ENCODE assay signal across 10 cellular contexts in the genomic region with DNA sequence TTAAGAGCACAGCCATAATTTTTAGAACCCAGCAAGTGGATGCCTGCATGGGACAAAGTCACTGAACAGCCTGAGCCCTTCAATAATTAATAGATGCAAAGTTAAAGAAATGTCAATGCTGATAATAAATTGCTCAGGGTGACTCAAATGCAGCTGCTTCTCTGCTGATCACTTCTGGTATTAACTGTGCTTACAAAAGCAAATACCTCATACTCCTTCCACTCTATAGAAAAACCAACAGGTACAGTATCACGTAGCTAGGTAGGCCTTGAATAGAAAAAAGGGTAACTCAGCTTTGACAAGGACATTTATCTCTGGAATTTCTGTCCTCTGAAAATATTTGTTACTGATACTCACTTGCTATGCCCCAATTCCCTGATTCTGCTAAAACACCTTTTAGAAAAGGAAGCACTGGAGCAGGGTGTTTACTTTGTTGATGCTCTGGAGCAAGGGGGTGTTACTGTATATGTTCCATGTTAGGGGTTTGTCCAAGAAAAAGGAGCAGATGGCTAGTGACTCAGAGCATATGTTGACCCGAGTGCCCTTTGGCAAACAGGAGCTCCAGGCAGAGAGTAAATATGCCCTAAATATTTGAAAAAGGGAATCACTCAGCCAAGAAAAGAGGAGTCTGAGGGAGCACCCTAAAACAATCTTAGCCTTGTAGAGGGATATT. TPM values are rescaled to one million over a fixed set of nuclear protein-coding genes. Genes with fewer than 3 reads are reported as not detected.
DNase-seq lines count a peak whose midpoint lies in the region; ATAC-seq and TF ChIP-seq lines count a peak whose summit lies in the region.
"Had no signal": no experiment of that assay in that cellular context is flagged by ENCODE, and none has a peak within 500 bp of the region (broad histone marks: within the 10 kb centered on the region; RNA-seq: fewer than 3 reads in every experiment).

No MANE protein-coding gene starts in this region.

- POLR2A ChIA-PET in Panc1 (lab: Charles Lee): interaction anchor here (0.6 to 1.3 kb wide), 2 partner anchors 59 to 255 kb away, joined by 3 to 4 read pairs; a partner anchor contains a TSS

- no peaks in the 10 kb centered on the region for H3K27me3 Mint-ChIP-seq in natural killer cell treated with Interleukin-12 subunit alpha and Interleukin-12 subunit beta and Interleukin-15 and Interleukin-18, amount 100 ng/mL, for 72 hours

- H3K27me3 ChIP-seq in Panc1 (ENCODE audit: control insufficient read depth, insufficient read depth, low read length) (no peaks in the 10 kb centered on the region), fibroblast of lung (ENCODE audit: control insufficient read depth, insufficient read depth, low read length) (no peaks in the 10 kb centered on the region)

- in situ Hi-C loops in Panc1 (cut with HindIII; ENCODE audit: low pct_unique_long_range_greater_than_20kb, low sequenced_read_pairs): no loop called here

- no peak for TF ChIP-seq CTCF in Panc1 (IDR thresholded peaks at IDR 0.05)
- TF ChIP-seq CTCF in fibroblast of lung (conservative IDR thresholded peaks at IDR 0.05 in 1 of 2, IDR thresholded peaks at IDR 0.05 in 1 of 2; ENCODE audit: low read depth in 1 of 2, low read length in 2 of 2): no peak

- CTCF ChIA-PET in Panc1 (lab: Charles Lee): no interaction called here

- no peaks in the 10 kb centered on the region for H4K20me1 ChIP-seq in fibroblast of lung (ENCODE audit: control insufficient read depth, extremely low read depth, insufficient read depth, low read length)

- BruUV-seq in Panc1 (replicated peaks; lab: Mats Ljungman, UMichigan): no TSS peak

- peak overlapping the region; percentile 36 for H3K4me2 ChIP-seq in fibroblast of lung (ENCODE audit: extremely low read depth, insufficient read depth, low read length)

- H3K79me2 ChIP-seq in fibroblast of lung (ENCODE audit: control insufficient read depth, insufficient read depth, low read length): peaks cover 2% of the 10 kb centered on the region

- intact Hi-C loops in Panc1 (cut with micrococcal nuclease; ENCODE audit: unreplicated experiment): loop anchor here (5.0 kb wide), 1 partner anchor 57 kb away; a partner anchor contains a TSS

- no peaks in the 10 kb centered on the region for H3K9me3 Mint-ChIP-seq in natural killer cell treated with Interleukin-12 subunit alpha and Interleukin-12 subunit beta and Interleukin-15 and Interleukin-18, amount 100 ng/mL, for 72 hours

- H3K4me1 ChIP-seq in Panc1 (ENCODE audit: control insufficient read depth, insufficient read depth, low read length): peaks cover 43% of the 10 kb centered on the region
- H3K4me1 ChIP-seq in fibroblast of lung (ENCODE audit: control insufficient read depth, extremely low read depth, insufficient read depth, low read length): peaks cover 42% of the 10 kb centered on the region

- peaks cover 0 to 3% of the 10 kb centered on the region in 2 donors for H3K4me1 Mint-ChIP-seq in natural killer cell treated with Interleukin-12 subunit alpha and Interleukin-12 subunit beta and Interleukin-15 and Interleukin-18, amount 100 ng/mL, for 72 hours (ENCODE audit: low read depth in 2 of 2)

- H3K9ac ChIP-seq in fibroblast of lung (ENCODE audit: insufficient read depth, low read length): no peak overlapping the region

- peak overlapping the region; percentile 73 for H3K27ac ChIP-seq in Panc1 (ENCODE audit: low read length)
- H3K27ac ChIP-seq in fibroblast of lung (ENCODE audit: insufficient read depth, low read length): peak overlapping the region; percentile 59

- H3K9me3 ChIP-seq in Panc1 (ENCODE audit: control insufficient read depth, insufficient read depth, low read depth, low read length) (no peaks in the 10 kb centered on the region), fibroblast of lung (ENCODE audit: control insufficient read depth, insufficient read depth, low read depth, low read length) (no peaks in the 10 kb centered on the region)

- DNase-seq in NCI-H1092 treated with DMSO at 0.1 percent for 48 hours (lab: John Stamatoyannopoulos, UW): peak; percentile 58
- DNase-seq in NCI-H1092 (lab: John Stamatoyannopoulos, UW): no peak
- DNase-seq in Panc1 (ENCODE audit: low read depth, low spot score): no peak
- peak; percentile 72 to 92 for DNase-seq in fibroblast of lung (ENCODE audit: low read depth in 2 of 2)
- DNase-seq in superior temporal gyrus (ENCODE audit: extremely low spot score): peak; percentile 44
- no peak for DNase-seq in Ammon's horn (ENCODE audit: low spot score)
- DNase-seq in natural killer cell treated with Interleukin-12 subunit alpha and Interleukin-12 subunit beta and Interleukin-15 and Interleukin-18, amount 100 ng/mL, for 72 hours (ENCODE audit: low spot score): no peak
- DNase-seq in NCI-H226: no peak
- DNase-seq: activated naive CD4-positive, alpha-beta T cell had no signal

- H3K36me3 Mint-ChIP-seq in natural killer cell treated with Interleukin-12 subunit alpha and Interleukin-12 subunit beta and Interleukin-15 and Interleukin-18, amount 100 ng/mL, for 72 hours: no peaks in the 10 kb centered on the region

- no peak overlapping the region for H3K4me3 Mint-ChIP-seq in natural killer cell treated with Interleukin-12 subunit alpha and Interleukin-12 subunit beta and Interleukin-15 and Interleukin-18, amount 100 ng/mL, for 72 hours

- H3K27ac Mint-ChIP-seq in natural killer cell treated with Interleukin-12 subunit alpha and Interleukin-12 subunit beta and Interleukin-15 and Interleukin-18, amount 100 ng/mL, for 72 hours: no peak overlapping the region

- H3K4me3 ChIP-seq in Panc1 (ENCODE audit: low read depth in 2 of 2, low read length in 2 of 2) (no peak overlapping the region; a peak in 1 of 4 replicates), fibroblast of lung (replicated peaks in 1 of 4; ENCODE audit: control extremely low read depth in 1 of 4, insufficient read depth in 1 of 4, low read depth in 3 of 4, low read length in 4 of 4) (no peak overlapping the region)

- ATAC-seq in Panc1: peak; percentile 85
- ATAC-seq in natural killer cell treated with Interleukin-12 subunit alpha and Interleukin-12 subunit beta and Interleukin-15 and Interleukin-18, amount 100 ng/mL, for 72 hours: no peak
- ATAC-seq: left lobe of liver had no signal

- no peaks in the 10 kb centered on the region for H3K36me3 ChIP-seq in Panc1 (ENCODE audit: control insufficient read depth, insufficient read depth, low read length)
- H3K36me3 ChIP-seq in fibroblast of lung (ENCODE audit: control insufficient read depth, insufficient read depth, low read length): no peaks in the 10 kb centered on the region

- H2AFZ ChIP-seq in fibroblast of lung (ENCODE audit: low read length): no peak overlapping the region

RNA-seq across cellular contexts. Expression of a gene that starts 59.1 kb away (rescaled TPM):
- total RNA-seq in Panc1 (2021; ENCODE audit: unreplicated experiment) (513 TPM), fibroblast of lung (238 and 560 TPM in 2 replicates)
- 447 TPM for polyA plus RNA-seq in Panc1 (2012; ENCODE audit: insufficient read length)
- polyA plus RNA-seq in fibroblast of lung: 1,270 and 1,326 TPM in 2 replicates
- polyA plus RNA-seq in fibroblast of lung (2012): 760 and 795 TPM in 2 replicates
- 787 and 926 TPM in 2 replicates for polyA minus RNA-seq in fibroblast of lung (ENCODE audit: low replicate concordance)
- 100 to 1,000 TPM; 126 to 161 TPM for total RNA-seq in natural killer cell treated with Interleukin-12 subunit alpha and Interleukin-12 subunit beta and Interleukin-15 and Interleukin-18, amount 100 ng/mL, for 72 hours

Comparison
In these comparisons a context has a peak if more than half of its experiments do, and no peak if none do; other contexts are left out.
1. DNase-seq: peak in NCI-H1092 treated with DMSO at 0.1 percent for 48 hours (single experiment), fibroblast of lung (2 of 2) and superior temporal gyrus (single experiment); none in NCI-H1092 (single experiment), Panc1 (single experiment), Ammon's horn (single experiment), natural killer cell treated with Interleukin-12 subunit alpha and Interleukin-12 subunit beta and Interleukin-15 and Interleukin-18, amount 100 ng/mL, for 72 hours (single experiment) and NCI-H226 (single experiment).